ENCODE assay signal across 8 cellular contexts in the genomic region with DNA sequence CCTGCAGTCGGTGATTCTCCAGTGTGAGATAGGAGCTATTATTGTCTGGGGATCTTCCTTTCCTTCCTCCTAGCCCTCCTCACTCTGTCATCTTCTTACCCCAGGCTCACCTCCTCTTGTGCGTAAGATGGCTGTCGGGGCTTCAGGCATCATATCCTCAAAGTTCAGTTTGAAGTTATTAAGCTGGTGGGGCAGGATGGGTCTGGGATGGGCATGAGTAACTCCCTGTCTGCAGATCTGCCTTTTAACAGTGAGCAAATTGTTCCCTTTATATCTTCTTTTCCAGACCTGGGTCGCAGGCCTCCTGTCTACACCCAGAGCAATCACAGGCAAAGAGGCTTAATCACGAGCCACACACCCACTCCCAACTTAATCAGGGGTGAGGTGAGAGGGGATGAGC. TPM values are rescaled to one million over a fixed set of nuclear protein-coding genes. Genes with fewer than 3 reads are reported as not detected.
DNase-seq lines count a peak whose midpoint lies in the region; ATAC-seq and TF ChIP-seq lines count a peak whose summit lies in the region.
"Had no signal": no experiment of that assay in that cellular context is flagged by ENCODE, and none has a peak within 500 bp of the region (broad histone marks: within the 10 kb centered on the region; RNA-seq: fewer than 3 reads in every experiment).

No MANE protein-coding gene starts in this region.

- peak; percentile 23 for DNase-seq in activated CD4-positive, alpha-beta T cell treated with anti-CD3 and anti-CD28 coated beads for 48 hours
- peak in 1 of 2 donors; percentile 15 for DNase-seq in foreskin keratinocyte
- DNase-seq in stimulated activated effector memory CD8-positive, alpha-beta T cell treated with anti-CD3 and anti-CD28 coated beads, Interleukin-12 subunit alpha, Interleukin-12 subunit beta, amount 100 ng/mL, for 72 hours (ENCODE audit: low spot score in 2 of 2), result no peak
- no peak for DNase-seq in cortex of kidney (lab: John Stamatoyannopoulos, UW)
- no peak for DNase-seq in OCI-M2 (lab: John Stamatoyannopoulos, UW; ENCODE audit: unreplicated experiment)
- no peak for DNase-seq in activated CD8-positive, alpha-beta memory T cell treated with anti-CD3 and anti-CD28 coated beads for 24 hours

- H3K9me3 Mint-ChIP-seq in stimulated activated effector memory CD8-positive, alpha-beta T cell treated with anti-CD3 and anti-CD28 coated beads, Interleukin-12 subunit alpha, Interleukin-12 subunit beta, amount 100 ng/mL, for 72 hours, result no peaks in the 10 kb centered on the region

- no peak for TF ChIP-seq CTCF in foreskin keratinocyte (conservative IDR thresholded peaks at IDR 0.05)

- H3K4me1 Mint-ChIP-seq in stimulated activated effector memory CD8-positive, alpha-beta T cell treated with anti-CD3 and anti-CD28 coated beads, Interleukin-12 subunit alpha, Interleukin-12 subunit beta, amount 100 ng/mL, for 72 hours, result peaks cover 65% of the 10 kb centered on the region

- no peak overlapping the region for H3K27ac ChIP-seq in HUES48 (ENCODE audit: low read depth, low read length)
- peak overlapping the region; percentile 81 for H3K27ac ChIP-seq in foreskin keratinocyte

- H3K36me3 ChIP-seq in HUES48 (ENCODE audit: control insufficient read depth, insufficient read depth, low read length), result no peaks in the 10 kb centered on the region
- H3K36me3 ChIP-seq: pancreas had no signal

- ATAC-seq in foreskin keratinocyte, result no peak
- no peak for ATAC-seq in stimulated activated effector memory CD8-positive, alpha-beta T cell treated with anti-CD3 and anti-CD28 coated beads, Interleukin-12 subunit alpha, Interleukin-12 subunit beta, amount 100 ng/mL, for 72 hours

- H3K4me3 Mint-ChIP-seq in stimulated activated effector memory CD8-positive, alpha-beta T cell treated with anti-CD3 and anti-CD28 coated beads, Interleukin-12 subunit alpha, Interleukin-12 subunit beta, amount 100 ng/mL, for 72 hours, result peak overlapping the region; percentile 76

- H3K4me1 ChIP-seq in HUES48 (ENCODE audit: control insufficient read depth, insufficient read depth, low read length) (peaks cover 5% of the 10 kb centered on the region; the same call in 1 of the 2 replicates), foreskin keratinocyte (peaks cover 25% of the 10 kb centered on the region)

- peak overlapping the region; percentile 90 for H3K27ac Mint-ChIP-seq in stimulated activated effector memory CD8-positive, alpha-beta T cell treated with anti-CD3 and anti-CD28 coated beads, Interleukin-12 subunit alpha, Interleukin-12 subunit beta, amount 100 ng/mL, for 72 hours

- peaks cover 16% of the 10 kb centered on the region for H3K9me3 ChIP-seq in HUES48 (ENCODE audit: control insufficient read depth, insufficient read depth, low read length)
- H3K9me3 ChIP-seq: pancreas had no signal

- H3K27me3 ChIP-seq in HUES48 (ENCODE audit: control insufficient read depth, insufficient read depth, low read length), result no peaks in the 10 kb centered on the region
- no peaks in the 10 kb centered on the region for H3K27me3 ChIP-seq in foreskin keratinocyte
- H3K27me3 ChIP-seq: pancreas had no signal

- peaks cover 27% of the 10 kb centered on the region for H3K36me3 Mint-ChIP-seq in stimulated activated effector memory CD8-positive, alpha-beta T cell treated with anti-CD3 and anti-CD28 coated beads, Interleukin-12 subunit alpha, Interleukin-12 subunit beta, amount 100 ng/mL, for 72 hours

- H3K9ac ChIP-seq in HUES48 (ENCODE audit: low read depth, low read length), result 0 out of 2 replicates have a peak overlapping the region, but pooled peaks have one; percentile 38

- peak overlapping the region; percentile 78 for H3K4me3 ChIP-seq in HUES48 (ENCODE audit: low read depth, low read length)

RNA-seq across cellular contexts. Expression of gene MTMR1, which starts 0.9 kb away (rescaled TPM):
- 48.5 and 50.3 TPM in 2 replicates for total RNA-seq in foreskin keratinocyte
- polyA plus RNA-seq in foreskin keratinocyte, result 13.7 and 15.5 TPM in 2 replicates
